21 cellular contexts compared by ENCODE assay signal in the genomic region with DNA sequence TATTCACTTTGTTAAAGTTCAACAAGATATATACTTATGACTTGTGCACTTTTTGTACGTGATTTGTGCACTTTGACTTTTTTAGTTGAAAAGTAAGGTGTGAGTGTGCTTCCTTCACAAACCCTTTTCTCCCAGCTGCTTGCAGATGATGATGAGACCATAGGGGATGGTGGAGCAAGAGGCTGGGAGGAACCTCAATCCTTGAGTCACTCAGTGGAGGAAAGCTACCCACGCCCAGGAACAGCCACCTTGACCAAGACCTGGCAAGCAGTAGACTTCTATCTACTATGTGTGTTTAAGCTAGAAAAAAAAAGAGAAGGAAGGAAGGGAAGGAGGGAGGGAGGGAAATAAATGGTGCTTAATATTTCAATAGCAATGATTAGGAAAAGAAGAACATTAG.
"Had no signal": no experiment of that assay in that cellular context is flagged by ENCODE, and none has a peak within 500 bp of the region (broad histone marks: within the 10 kb centered on the region; RNA-seq: fewer than 3 reads in every experiment).

No MANE protein-coding gene starts in this region.

- H3K4me2 ChIP-seq: hepatocyte had no signal

- H2AFZ ChIP-seq: hepatocyte had no signal

- H3K4me1 ChIP-seq: psoas muscle, uterus had no signal

- H3K4me3 Mint-ChIP-seq: naive B cell, nephron had no signal

- H3K9me3 ChIP-seq: colonic mucosa, esophagus muscularis mucosa, left ventricle myocardium inferior, lower lobe of right lung, psoas muscle, suprapubic skin, tibial artery, upper lobe of left lung, uterus had no signal

- H3K9me3 Mint-ChIP-seq: naive B cell, nephron had no signal

- H3K4me3 ChIP-seq: colonic mucosa, esophagus muscularis mucosa, hepatocyte, left ventricle myocardium inferior, lower lobe of right lung, psoas muscle, suprapubic skin, tibial artery, upper lobe of left lung, uterus had no signal

- ATAC-seq: left cardiac atrium, lower lobe of right lung, psoas muscle, sciatic nerve had no signal

- H3K36me3 ChIP-seq: colonic mucosa, esophagus muscularis mucosa, left ventricle myocardium inferior, lower lobe of right lung, suprapubic skin, tibial artery, upper lobe of left lung, uterus had no signal

- H3K27me3 ChIP-seq: colonic mucosa, hepatocyte, suprapubic skin, upper lobe of left lung, uterus had no signal

- H3K79me2 ChIP-seq: hepatocyte had no signal

- DNase-seq: colonic mucosa; dermis blood vessel endothelial cell; head of caudate nucleus; kidney; left cardiac atrium; left ventricle myocardium inferior; lower lobe of right lung; mesenchymal stem cell; naive B cell; occipital lobe; psoas muscle; retina; stimulated activated naive CD4-positive, alpha-beta T cell treated with Interleukin-2 at 50 U/mL for 16 hours; tibial artery; upper lobe of left lung; uterus had no signal

- H3K27ac ChIP-seq: colonic mucosa, esophagus muscularis mucosa, hepatocyte, left ventricle myocardium inferior, lower lobe of right lung, psoas muscle, suprapubic skin, tibial artery, upper lobe of left lung, uterus had no signal

- H3K36me3 Mint-ChIP-seq: naive B cell had no signal

- H3K27ac Mint-ChIP-seq: naive B cell, nephron had no signal
